14 cellular contexts compared by ENCODE assay signal in genomic region chr11:118612378-118612777, GRCh38. TPM values are rescaled to one million over a fixed set of nuclear protein-coding genes. Genes with fewer than 3 reads are reported as not detected.
DNase-seq lines count a peak whose midpoint lies in the region; TF ChIP-seq lines count a peak whose summit lies in the region.
"Had no signal": no experiment of that assay in that cellular context is flagged by ENCODE, and none has a peak within 500 bp of the region (broad histone marks: within the 10 kb centered on the region; RNA-seq: fewer than 3 reads in every experiment).

No MANE protein-coding gene starts in this region.

- peaks cover 0 to 3% (median 2%) of the 10 kb centered on the region in 3 donors for H3K36me3 Mint-ChIP-seq in CD8-positive, alpha-beta memory T cell
- H3K36me3 Mint-ChIP-seq: activated naive CD8-positive, alpha-beta T cell; type B pancreatic cell had no signal

- CTCF ChIA-PET in CD8-positive, alpha-beta memory T cell (lab: Charles Lee): interaction anchor here (1.0 to 2.8 kb wide), 8 partner anchors 9 to 468 kb away, joined by 3 to 13 read pairs (median 4); partner anchors contain the start of gene ARCN1

- peak overlapping the region; percentile 8 for H3K9ac ChIP-seq in fibroblast of lung (ENCODE audit: insufficient read depth, low read length)

- peaks cover 17 to 23% (median 22%) of the 10 kb centered on the region in 3 donors for H3K4me1 Mint-ChIP-seq in CD8-positive, alpha-beta memory T cell

- H3K79me2 ChIP-seq in fibroblast of lung (ENCODE audit: control insufficient read depth, insufficient read depth, low read length): peaks cover 53% of the 10 kb centered on the region

- no peak overlapping the region for H3K27ac Mint-ChIP-seq in CD8-positive, alpha-beta memory T cell
- H3K27ac Mint-ChIP-seq: activated CD4-positive, alpha-beta T cell treated with anti-CD3 and anti-CD28 coated beads for 36 hours; activated naive CD8-positive, alpha-beta T cell; type B pancreatic cell had no signal

- peaks cover 26% of the 10 kb centered on the region for H3K36me3 ChIP-seq in fibroblast of lung (ENCODE audit: control insufficient read depth, insufficient read depth, low read length)
- peaks cover 29% of the 10 kb centered on the region for H3K36me3 ChIP-seq in mesodermal cell (ENCODE audit: control insufficient read depth, insufficient read depth, low read length)
- H3K36me3 ChIP-seq in CD8-positive, alpha-beta memory T cell (ENCODE audit: insufficient read depth, low read length): no peaks in the 10 kb centered on the region

- WGBS in mesodermal cell (ENCODE audit: insufficient coverage in 2 of 2), 2 experiments: 61 to 80% methylated on average over 1 to 4 of the region's 7 CpGs

- peaks cover 0 to 7% of the 10 kb centered on the region in 2 donors for H3K27me3 Mint-ChIP-seq in CD8-positive, alpha-beta memory T cell
- H3K27me3 Mint-ChIP-seq: activated naive CD8-positive, alpha-beta T cell had no signal

- no peak overlapping the region for H2AFZ ChIP-seq in fibroblast of lung (ENCODE audit: low read length)

- no peaks in the 10 kb centered on the region for H3K27me3 ChIP-seq in fibroblast of lung (ENCODE audit: control insufficient read depth, insufficient read depth, low read length)
- no peaks in the 10 kb centered on the region for H3K27me3 ChIP-seq in CD8-positive, alpha-beta memory T cell (ENCODE audit: insufficient read depth, low read length, poor library complexity, severe bottlenecking)

- H3K4me1 ChIP-seq in fibroblast of lung (ENCODE audit: control insufficient read depth, extremely low read depth, insufficient read depth, low read length) (peaks cover 29% of the 10 kb centered on the region), mesodermal cell (ENCODE audit: control insufficient read depth, insufficient read depth, low read length, poor library complexity, severe bottlenecking) (peaks cover 61% of the 10 kb centered on the region)
- peaks cover 22% of the 10 kb centered on the region for H3K4me1 ChIP-seq in CD8-positive, alpha-beta memory T cell (ENCODE audit: insufficient read depth, low read length)

- no peaks in the 10 kb centered on the region for H3K9me3 Mint-ChIP-seq in CD8-positive, alpha-beta memory T cell
- H3K9me3 Mint-ChIP-seq: type B pancreatic cell had no signal

- no peaks in the 10 kb centered on the region for H4K20me1 ChIP-seq in fibroblast of lung (ENCODE audit: control insufficient read depth, extremely low read depth, insufficient read depth, low read length)

- peak overlapping the region in 1 of 7 donors; percentile 54 for H3K4me3 Mint-ChIP-seq in CD8-positive, alpha-beta memory T cell
- H3K4me3 Mint-ChIP-seq: activated CD4-positive, alpha-beta T cell treated with anti-CD3 and anti-CD28 coated beads for 36 hours; activated naive CD8-positive, alpha-beta T cell; type B pancreatic cell had no signal

- no peak for TF ChIP-seq CTCF in WI38 (IDR thresholded peaks at IDR 0.05; ENCODE audit: low read depth, low read length)
- TF ChIP-seq CTCF in fibroblast of lung (conservative IDR thresholded peaks at IDR 0.05 in 1 of 2, IDR thresholded peaks at IDR 0.05 in 1 of 2; ENCODE audit: low read depth in 1 of 2, low read length in 2 of 2): no peak

- H3K4me3 ChIP-seq in WI38 (ENCODE audit: low read depth, low read length): peak overlapping the region; percentile 27
- peak overlapping the region in 3 of 4 experiments; percentile 4 to 27 (median 9) for H3K4me3 ChIP-seq in fibroblast of lung (replicated peaks in 1 of 4; ENCODE audit: control extremely low read depth in 1 of 4, insufficient read depth in 1 of 4, low read depth in 3 of 4, low read length in 4 of 4)
- no peak overlapping the region for H3K4me3 ChIP-seq in mesodermal cell (ENCODE audit: extremely low read depth, insufficient read depth, low read length, poor library complexity, severe bottlenecking)
- no peak overlapping the region for H3K4me3 ChIP-seq in CD8-positive, alpha-beta memory T cell (ENCODE audit: low read length)

- peak overlapping the region; percentile 88 for H3K4me2 ChIP-seq in fibroblast of lung (ENCODE audit: extremely low read depth, insufficient read depth, low read length)

- POLR2A ChIA-PET in CD8-positive, alpha-beta memory T cell (lab: Charles Lee): interaction anchor here (0.6 kb wide), 1 partner anchor 50 kb away, joined by 8 read pairs; no protein-coding TSS in a partner anchor

- DNase-seq in fibroblast of lung (ENCODE audit: low read depth in 2 of 2) (peak in 1 of 2 donors; percentile 33), KG1 (lab: John Stamatoyannopoulos, UW) (no peak), medulla oblongata (ENCODE audit: extremely low spot score) (no peak)
- no peak for DNase-seq in stimulated activated naive CD4-positive, alpha-beta T cell treated with Interleukin-2 at 50 U/mL for 16 hours (lab: John Stamatoyannopoulos, UW)
- DNase-seq in CD8-positive, alpha-beta memory T cell: no peak
- DNase-seq: activated CD4-positive, alpha-beta T cell treated with anti-CD3 and anti-CD28 coated beads for 36 hours; NCI-H510A; nucleus accumbens had no signal

- H3K27ac ChIP-seq in fibroblast of lung (ENCODE audit: insufficient read depth, low read length) (peak overlapping the region; percentile 68), mesodermal cell (ENCODE audit: low read depth, low read length, severe bottlenecking) (peak overlapping the region; percentile 19), temporal lobe (ENCODE audit: low read depth, low read length) (peak overlapping the region; percentile 82)
- no peak overlapping the region for H3K27ac ChIP-seq in CD8-positive, alpha-beta memory T cell (ENCODE audit: low read depth, low read length)
- H3K27ac ChIP-seq: HL-60 had no signal

- H3K9me3 ChIP-seq in fibroblast of lung (ENCODE audit: control insufficient read depth, insufficient read depth, low read depth, low read length): no peaks in the 10 kb centered on the region
- no peaks in the 10 kb centered on the region for H3K9me3 ChIP-seq in mesodermal cell (ENCODE audit: control insufficient read depth, low read length)
- no peaks in the 10 kb centered on the region for H3K9me3 ChIP-seq in CD8-positive, alpha-beta memory T cell (ENCODE audit: low read length)

RNA-seq across cellular contexts. Expression of gene PHLDB1, which starts 5.0 kb away (rescaled TPM):
- total RNA-seq in fibroblast of lung: 45.5 and 51.4 TPM in 2 replicates
- polyA plus RNA-seq in fibroblast of lung: 59.0 and 61.4 TPM in 2 replicates
- 73.6 and 78.7 TPM in 2 replicates for polyA plus RNA-seq in fibroblast of lung (2012)
- 196 and 273 TPM in 2 replicates for polyA minus RNA-seq in fibroblast of lung (ENCODE audit: low replicate concordance)
- 95.0 TPM for polyA plus RNA-seq in mesodermal cell (2013, experiment 1 of 2)
- polyA plus RNA-seq in mesodermal cell (2013, experiment 2 of 2): 74.6 TPM
- total RNA-seq in temporal lobe: 57.0 TPM
- 1 to 10 TPM; 1.9 to 2.4 TPM for total RNA-seq in CD8-positive, alpha-beta memory T cell
- 0.82 TPM for polyA plus RNA-seq in CD8-positive, alpha-beta memory T cell

RNA-seq across cellular contexts. Expression of gene ARCN1, which starts 40.2 kb away (rescaled TPM):
- total RNA-seq in fibroblast of lung: 87.8 and 116 TPM in 2 replicates
- 359 and 387 TPM in 2 replicates for polyA plus RNA-seq in fibroblast of lung
- polyA plus RNA-seq in fibroblast of lung (2012): 158 and 178 TPM in 2 replicates
- polyA minus RNA-seq in fibroblast of lung (ENCODE audit: low replicate concordance): 105 and 106 TPM in 2 replicates
- 239 TPM for polyA plus RNA-seq in mesodermal cell (2013, experiment 1 of 2)
- 232 TPM for polyA plus RNA-seq in mesodermal cell (2013, experiment 2 of 2)
- total RNA-seq in temporal lobe: 67.9 TPM
- total RNA-seq in CD8-positive, alpha-beta memory T cell: 100 to 1,000 TPM; 149 to 154 TPM
- 148 TPM for polyA plus RNA-seq in CD8-positive, alpha-beta memory T cell

RNA-seq across cellular contexts. Expression of gene IFT46, which starts 46.6 kb away (rescaled TPM):
- total RNA-seq in fibroblast of lung: 28.8 and 32.5 TPM in 2 replicates
- polyA plus RNA-seq in fibroblast of lung: 30.8 and 46.2 TPM in 2 replicates
- polyA plus RNA-seq in fibroblast of lung (2012): 20.5 and 28.3 TPM in 2 replicates
- polyA minus RNA-seq in fibroblast of lung (ENCODE audit: low replicate concordance): 34.7 and 45.3 TPM in 2 replicates
- polyA plus RNA-seq in mesodermal cell (2013, experiment 1 of 2): 19.8 TPM
- 22.0 TPM for polyA plus RNA-seq in mesodermal cell (2013, experiment 2 of 2)
- 31.7 TPM for total RNA-seq in temporal lobe
- total RNA-seq in CD8-positive, alpha-beta memory T cell: 10 to 100 TPM; 29.5 to 30.1 TPM
- polyA plus RNA-seq in CD8-positive, alpha-beta memory T cell: 7.4 TPM

Comparison
In these comparisons a context has a peak if more than half of its experiments do, and no peak if none do; other contexts are left out.
1. H3K4me3 ChIP-seq: peak in WI38 (single experiment) and fibroblast of lung (3 of 4); none in mesodermal cell (single experiment) and CD8-positive, alpha-beta memory T cell (single experiment).
2. RNA of gene PHLDB1, which starts 5.0 kb away (total RNA-seq): 57.0 TPM in temporal lobe (single experiment) and 45.5 to 51.4 TPM in fibroblast of lung; 1.9 to 2.4 TPM in CD8-positive, alpha-beta memory T cell; every median in the first group is over 10 times any median in the second.